9 cellular contexts compared by ENCODE assay signal in the genomic region with DNA sequence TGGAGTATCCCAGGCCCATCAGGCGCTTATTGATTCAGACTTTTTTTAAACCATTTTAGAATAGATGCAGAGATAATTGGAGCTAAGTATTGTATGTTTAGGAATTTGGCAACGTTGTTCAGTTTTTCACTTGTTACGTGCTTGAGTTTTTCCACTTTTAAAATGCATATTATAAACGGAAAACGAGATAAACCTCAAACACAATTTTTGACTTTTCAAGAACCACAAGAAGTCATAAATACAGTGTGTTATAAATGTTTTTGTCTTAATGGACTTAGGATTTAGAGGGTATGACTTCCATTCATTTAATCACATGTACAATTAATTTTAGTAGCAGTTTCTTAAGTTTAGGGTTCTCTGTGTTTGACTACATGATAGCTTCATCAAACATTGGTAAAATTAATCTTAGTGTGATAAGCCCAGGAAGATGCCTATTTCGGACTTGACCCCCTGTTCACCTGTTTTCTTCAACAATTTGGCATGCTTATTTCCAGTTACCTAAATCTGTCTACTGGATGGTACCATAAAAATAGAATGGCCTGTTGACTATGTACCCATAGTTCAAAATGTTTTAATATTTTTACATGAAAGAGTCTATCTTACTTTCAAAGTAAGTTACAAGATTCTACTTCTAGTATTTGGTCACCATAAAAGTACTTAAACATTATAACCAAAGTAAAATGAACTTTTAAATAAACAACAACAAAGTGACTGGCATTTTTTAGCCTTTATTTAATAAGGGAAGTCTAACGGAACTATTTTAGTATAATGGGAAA. TPM values are rescaled to one million over a fixed set of nuclear protein-coding genes. Genes with fewer than 3 reads are reported as not detected.
DNase-seq lines count a peak whose midpoint lies in the region; ATAC-seq and TF ChIP-seq lines count a peak whose summit lies in the region.
"Had no signal": no experiment of that assay in that cellular context is flagged by ENCODE, and none has a peak within 500 bp of the region (broad histone marks: within the 10 kb centered on the region; RNA-seq: fewer than 3 reads in every experiment).

No MANE protein-coding gene starts in this region.

- peak overlapping the region; percentile 38 for H2AFZ ChIP-seq in smooth muscle cell (ENCODE audit: low read depth)

- H3K4me3 Mint-ChIP-seq in activated T-helper 17 cell treated with anti-CD3 and anti-CD28 coated beads, Interleukin-2, amount 50 U/mL, for 72 hours: peak overlapping the region; percentile 78

- H4K20me1 ChIP-seq in smooth muscle cell (ENCODE audit: low read depth): peaks cover 8% of the 10 kb centered on the region

- DNase-seq in HAP-1 (ENCODE audit: low spot score in 2 of 2) (no peak), smooth muscle cell (lab: John Stamatoyannopoulos, UW; ENCODE audit: unreplicated experiment) (no peak), hepatic stellate cell (ENCODE audit: low spot score) (no peak), NCI-H2029 (lab: John Stamatoyannopoulos, UW) (no peak), AG08396 (ENCODE audit: low spot score) (no peak), GM03348 (ENCODE audit: low spot score) (no peak)
- DNase-seq: stimulated activated CD4-positive, alpha-beta T cell treated with anti-CD3 and anti-CD28 coated beads, Interleukin-4, amount 100 ng/mL, for 24 hours had no signal

- H3K9ac ChIP-seq in iPS-15b (ENCODE audit: low read depth, low read length) (no peak overlapping the region), smooth muscle cell (ENCODE audit: low read depth) (peak overlapping the region; percentile 89)

- H3K36me3 Mint-ChIP-seq in activated T-helper 17 cell treated with anti-CD3 and anti-CD28 coated beads, Interleukin-2, amount 50 U/mL, for 72 hours (ENCODE audit: low read depth): peaks cover 15% of the 10 kb centered on the region

- WGBS in smooth muscle cell (ENCODE audit: low lambda C conversion rate): 57% methylated on average over 7 of the region's 7 CpGs

- ATAC-seq in activated T-helper 17 cell treated with anti-CD3 and anti-CD28 coated beads, Interleukin-2, amount 50 U/mL, for 72 hours (replicated peaks): no peak

- H3K27me3 Mint-ChIP-seq in activated T-helper 17 cell treated with anti-CD3 and anti-CD28 coated beads, Interleukin-2, amount 50 U/mL, for 72 hours: peaks cover 35% of the 10 kb centered on the region

- H3K27ac Mint-ChIP-seq in activated T-helper 17 cell treated with anti-CD3 and anti-CD28 coated beads, Interleukin-2, amount 50 U/mL, for 72 hours: no peak overlapping the region

- H3K27ac ChIP-seq in smooth muscle cell (ENCODE audit: low read depth): peak overlapping the region; percentile 87

- no peaks in the 10 kb centered on the region for H3K9me3 Mint-ChIP-seq in activated T-helper 17 cell treated with anti-CD3 and anti-CD28 coated beads, Interleukin-2, amount 50 U/mL, for 72 hours

- H3K36me3 ChIP-seq in HAP-1 (replicated peaks): no peaks in the 10 kb centered on the region; the same call in 1 of the 2 replicates
- H3K36me3 ChIP-seq in iPS-15b (ENCODE audit: control insufficient read depth, insufficient read depth, low read length): no peaks in the 10 kb centered on the region
- no peaks in the 10 kb centered on the region for H3K36me3 ChIP-seq in smooth muscle cell (ENCODE audit: low read depth)

- H3K4me1 Mint-ChIP-seq in activated T-helper 17 cell treated with anti-CD3 and anti-CD28 coated beads, Interleukin-2, amount 50 U/mL, for 72 hours: peaks cover 11% of the 10 kb centered on the region

- H3K79me2 ChIP-seq in smooth muscle cell (ENCODE audit: low read depth): peaks cover 55% of the 10 kb centered on the region

- TF ChIP-seq CTCF in smooth muscle cell (IDR thresholded peaks at IDR 0.05; ENCODE audit: borderline replicate concordance, insufficient read depth, poor library complexity, severe bottlenecking): no peak

- no peaks in the 10 kb centered on the region for H3K9me3 ChIP-seq in HAP-1
- H3K9me3 ChIP-seq in iPS-15b (ENCODE audit: control insufficient read depth, insufficient read depth, low read length): no peaks in the 10 kb centered on the region
- H3K9me3 ChIP-seq in smooth muscle cell (replicated peaks; ENCODE audit: low read depth): no peaks in the 10 kb centered on the region

- H3F3A ChIP-seq in smooth muscle cell (ENCODE audit: low read depth): no peaks in the 10 kb centered on the region

- in situ Hi-C loops in HAP-1 (cut with MboI; ENCODE audit: low sequenced_read_pairs): no loop called here

- H3K4me2 ChIP-seq in smooth muscle cell: peak overlapping the region; percentile 84

- H3K27me3 ChIP-seq in HAP-1 (ENCODE audit: low read depth): peaks cover 5% of the 10 kb centered on the region
- H3K27me3 ChIP-seq in iPS-15b (ENCODE audit: control insufficient read depth, insufficient read depth, low read length): peaks cover 24% of the 10 kb centered on the region
- H3K27me3 ChIP-seq in smooth muscle cell (ENCODE audit: low read depth): no peaks in the 10 kb centered on the region

- H3K4me1 ChIP-seq in HAP-1: peaks cover 10% of the 10 kb centered on the region; the same call in 1 of the 2 replicates
- peaks cover 8% of the 10 kb centered on the region for H3K4me1 ChIP-seq in iPS-15b (ENCODE audit: control insufficient read depth, insufficient read depth, low read length)
- H3K4me1 ChIP-seq in smooth muscle cell (ENCODE audit: low read depth): peaks cover 18% of the 10 kb centered on the region

- H3K4me3 ChIP-seq in HAP-1 (peak overlapping the region; percentile 51), iPS-15b (ENCODE audit: low read depth, low read length) (peak overlapping the region; percentile 80), smooth muscle cell (peak overlapping the region; percentile 82)

RNA-seq across cellular contexts. Expression of a gene that starts 1.3 kb away (rescaled TPM):
- total RNA-seq in activated T-helper 17 cell treated with anti-CD3 and anti-CD28 coated beads, Interleukin-2, amount 50 U/mL, for 72 hours: 1 to 10 TPM; 2.9 to 5.8 TPM
- 10.5 and 10.6 TPM in 2 replicates for total RNA-seq in smooth muscle cell
- 1.6 and 1.9 TPM in 2 replicates for polyA plus RNA-seq in smooth muscle cell
